In genomic region chrX:72306085-72306801, GRCh38 we compare ENCODE assay signal across 8 cellular contexts. TPM values are rescaled to one million over a fixed set of nuclear protein-coding genes. Genes with fewer than 3 reads are reported as not detected.
DNase-seq lines count a peak whose midpoint lies in the region; ATAC-seq and TF ChIP-seq lines count a peak whose summit lies in the region.

No MANE protein-coding gene starts in this region.

- no peak for TF ChIP-seq CTCF in A673 (conservative IDR thresholded peaks at IDR 0.05; ENCODE audit: low read depth, low read length)

- DNase-seq in A673 (ENCODE audit: low spot score) (peak; percentile 40), NCI-H82 (lab: John Stamatoyannopoulos, UW) (peak; percentile 72), ecto neural progenitor cell (ENCODE audit: low spot score) (peak; percentile 52), iPS-NIHi7 (ENCODE audit: extremely low spot score) (no peak), midbrain (lab: John Stamatoyannopoulos, UW) (no peak)

- peak; percentile 20 for ATAC-seq in GM18907 (IDR thresholded peaks at IDR 0.05; ENCODE audit: unreplicated experiment)
- no peak for ATAC-seq in HG03520 (IDR thresholded peaks at IDR 0.05; ENCODE audit: unreplicated experiment)

- intact Hi-C loops in A673 (cut with micrococcal nuclease; ENCODE audit: unreplicated experiment), result loop anchor here (5.0 to 10.0 kb wide), 2 partner anchors 64 to 239 kb away; no protein-coding TSS in a partner anchor

- H3K27ac ChIP-seq in A673 (ENCODE audit: low read depth, low read length, poor library complexity, severe bottlenecking), result no peak overlapping the region

- H3K27me3 ChIP-seq in A673 (replicated peaks; ENCODE audit: insufficient read depth, low read depth, low read length, poor library complexity), result peaks cover 86% of the 10 kb centered on the region
- H3K27me3 ChIP-seq in neuron (ENCODE audit: insufficient read depth, low read length), result peaks cover 42% of the 10 kb centered on the region

- peak overlapping the region; percentile 49 for H2AFZ ChIP-seq in neuron (ENCODE audit: low read depth, low read length)

- no peaks in the 10 kb centered on the region for H3K9me3 ChIP-seq in A673 (ENCODE audit: low read depth, low read length, poor library complexity, severe bottlenecking)
- no peaks in the 10 kb centered on the region for H3K9me3 ChIP-seq in neuron (ENCODE audit: low read length)

- H3K4me3 ChIP-seq in A673 (ENCODE audit: low read depth, low read length, poor library complexity, severe bottlenecking), result peak overlapping the region; percentile 38
- H3K4me3 ChIP-seq in neuron (ENCODE audit: low read length), result peak overlapping the region; percentile 69

- H3K4me1 ChIP-seq in A673 (ENCODE audit: insufficient read depth, low read length, poor library complexity, severe bottlenecking), result no peaks in the 10 kb centered on the region
- peaks cover 7% of the 10 kb centered on the region for H3K4me1 ChIP-seq in neuron (ENCODE audit: insufficient read depth, low read length)

- CTCF ChIA-PET in A673 (lab: Charles Lee), result interaction anchor here (0.7 kb wide), 1 partner anchor 48 kb away, joined by 4 read pairs; no protein-coding TSS in a partner anchor

- H3K36me3 ChIP-seq in A673 (ENCODE audit: insufficient read depth, low read length, poor library complexity, severe bottlenecking) (no peaks in the 10 kb centered on the region), neuron (ENCODE audit: insufficient read depth, low read length) (peaks cover 2% of the 10 kb centered on the region)

- no TSS peak for BruUV-seq in A673 (replicated peaks; lab: Mats Ljungman, UMichigan)

- POLR2A ChIA-PET in A673 (lab: Charles Lee; ENCODE audit: low non-redundant PET), result no interaction called here

RNA-seq across cellular contexts. Expression of gene CITED1, which starts 0.5 kb away (rescaled TPM):
- total RNA-seq in A673 (2021), result 3.2 and 6.2 TPM in 2 replicates

RNA-seq across cellular contexts. Expression of gene RPS4X, which starts 29.2 kb away (rescaled TPM):
- 1,168 and 1,205 TPM in 2 replicates for total RNA-seq in A673 (2021)

Comparison
In these comparisons a context has a peak if more than half of its experiments do, and no peak if none do; other contexts are left out.
1. DNase-seq: peak in A673 (single experiment), NCI-H82 (single experiment) and ecto neural progenitor cell (single experiment); none in iPS-NIHi7 (single experiment) and midbrain (single experiment).